In genomic region chr19:49772850-49773432, GRCh38 we compare ENCODE assay signal across 27 cellular contexts. TPM values are rescaled to one million over a fixed set of nuclear protein-coding genes. Genes with fewer than 3 reads are reported as not detected.
DNase-seq lines count a peak whose midpoint lies in the region; ATAC-seq and TF ChIP-seq lines count a peak whose summit lies in the region.
"Had no signal": no experiment of that assay in that cellular context is flagged by ENCODE, and none has a peak within 500 bp of the region (broad histone marks: within the 10 kb centered on the region; RNA-seq: fewer than 3 reads in every experiment).

No MANE protein-coding gene starts in this region.

- H3K27me3 ChIP-seq in breast epithelium, result no peaks in the 10 kb centered on the region
- H3K27me3 ChIP-seq: adrenal gland, body of pancreas, tibial artery had no signal

- H3K4me3 ChIP-seq in breast epithelium, result no peak overlapping the region
- H3K4me3 ChIP-seq: adrenal gland, body of pancreas, tibial artery had no signal

- ATAC-seq in natural killer cell (no peak), GM19395 (IDR thresholded peaks at IDR 0.05; ENCODE audit: unreplicated experiment) (no peak), HG02938 (IDR thresholded peaks at IDR 0.05; ENCODE audit: unreplicated experiment) (no peak)
- ATAC-seq: activated T-cell treated with anti-CD3 and anti-CD28 coated beads, Interleukin-2, amount 50 U/mL, for 4 hours; body of pancreas; CD8-positive, alpha-beta T cell; Right ventricle myocardium inferior; SK-N-SH treated with all-trans-retinoic acid at 6 μM for 48 hours; stimulated activated naive CD8-positive, alpha-beta T cell treated with anti-CD3 and anti-CD28 coated beads, Interleukin-15, amount 100 ng/mL, for 72 hours had no signal

- H3K4me1 ChIP-seq in breast epithelium, result peaks cover 4 to 9% of the 10 kb centered on the region in 2 donors

- intact Hi-C loops in MCF 10A (cut with micrococcal nuclease) (no loop called here), breast epithelium (cut with DNase I; ENCODE audit: low total_unique reads) (no loop called here), natural killer cell (cut with micrococcal nuclease) (no loop called here)
- intact Hi-C loops in dendritic cell treated with granulocyte-macrophage colony-stimulating factor and Interleukin-4, amounts not matched to agents 40 ng/mL and 50 ng/mL, for 4 days (cut with micrococcal nuclease), result no loop called here

- H3K4me1 Mint-ChIP-seq in MCF 10A (ENCODE audit: insufficient read depth, unreplicated experiment) (peaks cover 25% of the 10 kb centered on the region), natural killer cell (peaks cover 52 to 70% of the 10 kb centered on the region in 2 donors), type B pancreatic cell (ENCODE audit: unreplicated experiment) (peaks cover 24% of the 10 kb centered on the region)
- H3K4me1 Mint-ChIP-seq in dendritic cell treated with granulocyte-macrophage colony-stimulating factor and Interleukin-4, amounts not matched to agents 40 ng/mL and 50 ng/mL, for 4 days (ENCODE audit: low read depth), result peaks cover 53% of the 10 kb centered on the region

- peaks cover 22% of the 10 kb centered on the region for H3K36me3 Mint-ChIP-seq in MCF 10A (ENCODE audit: insufficient read depth, unreplicated experiment)
- H3K36me3 Mint-ChIP-seq in dendritic cell treated with granulocyte-macrophage colony-stimulating factor and Interleukin-4, amounts not matched to agents 40 ng/mL and 50 ng/mL, for 4 days (ENCODE audit: low read depth), result peaks cover 67% of the 10 kb centered on the region
- H3K36me3 Mint-ChIP-seq in natural killer cell, result no peaks in the 10 kb centered on the region
- H3K36me3 Mint-ChIP-seq in type B pancreatic cell, result peaks cover 12% of the 10 kb centered on the region

- H3K27ac ChIP-seq in breast epithelium, result no peak overlapping the region
- H3K27ac ChIP-seq: adrenal gland, body of pancreas, tibial artery had no signal

- no TSS peak for BruUV-seq in MCF 10A (replicated peaks; lab: Mats Ljungman, UMichigan)

- H3K27me3 Mint-ChIP-seq in MCF 10A (ENCODE audit: insufficient read depth, unreplicated experiment), result no peaks in the 10 kb centered on the region
- H3K27me3 Mint-ChIP-seq in dendritic cell treated with granulocyte-macrophage colony-stimulating factor and Interleukin-4, amounts not matched to agents 40 ng/mL and 50 ng/mL, for 4 days, result no peaks in the 10 kb centered on the region
- no peaks in the 10 kb centered on the region for H3K27me3 Mint-ChIP-seq in natural killer cell (ENCODE audit: low read depth in 2 of 2)
- no peaks in the 10 kb centered on the region for H3K27me3 Mint-ChIP-seq in type B pancreatic cell
- H3K27me3 Mint-ChIP-seq: activated CD4-positive, alpha-beta T cell treated with anti-CD3 and anti-CD28 coated beads, Interleukin-2, amount 10 ng/mL, durations not matched to agents 7 days and 5 days; stimulated activated naive CD8-positive, alpha-beta T cell treated with anti-CD3 and anti-CD28 coated beads, Interleukin-15, amount 100 ng/mL, for 72 hours had no signal

- POLR2A ChIA-PET in MCF 10A (lab: Yijun Ruan, JAX), result interaction anchor here (0.5 to 1.1 kb wide), 3 partner anchors 15 to 1336 kb away, joined by 3 to 6 read pairs (median 3); partner anchors contain the start of gene CTU1

- CTCF ChIA-PET in MCF 10A (lab: Yijun Ruan, JAX), result no interaction called here

- no peak for TF ChIP-seq POLR2A in breast epithelium (IDR thresholded peaks at IDR 0.05)

- H3K27ac Mint-ChIP-seq in MCF 10A (ENCODE audit: low read depth, unreplicated experiment) (peak overlapping the region; percentile 70), natural killer cell (peak overlapping the region; percentile 87), type B pancreatic cell (peak overlapping the region; percentile 76)
- H3K27ac Mint-ChIP-seq in dendritic cell treated with granulocyte-macrophage colony-stimulating factor and Interleukin-4, amounts not matched to agents 40 ng/mL and 50 ng/mL, for 4 days, result peak overlapping the region; percentile 56
- H3K27ac Mint-ChIP-seq: activated CD4-positive, alpha-beta T cell treated with anti-CD3 and anti-CD28 coated beads, Interleukin-2, amount 10 ng/mL, durations not matched to agents 7 days and 5 days; CD8-positive, alpha-beta T cell; T-helper 2 cell treated with Interferon-gamma antibody and Interleukin-4, amounts not matched to agents 5 μg/mL and 100 μg/mL, for 36 hours had no signal

- H3K9me3 Mint-ChIP-seq in MCF 10A (ENCODE audit: unreplicated experiment) (no peaks in the 10 kb centered on the region), natural killer cell (no peaks in the 10 kb centered on the region), type B pancreatic cell (no peaks in the 10 kb centered on the region)
- H3K9me3 Mint-ChIP-seq in dendritic cell treated with granulocyte-macrophage colony-stimulating factor and Interleukin-4, amounts not matched to agents 40 ng/mL and 50 ng/mL, for 4 days, result no peaks in the 10 kb centered on the region
- H3K9me3 Mint-ChIP-seq: activated CD4-positive, alpha-beta T cell treated with anti-CD3 and anti-CD28 coated beads, Interleukin-2, amount 10 ng/mL, durations not matched to agents 7 days and 5 days; activated T-cell treated with anti-CD3 and anti-CD28 coated beads, Interleukin-2, amount 50 U/mL, for 4 hours; CD8-positive, alpha-beta T cell; stimulated activated naive CD8-positive, alpha-beta T cell treated with anti-CD3 and anti-CD28 coated beads, Interleukin-15, amount 100 ng/mL, for 72 hours; T-helper 2 cell treated with Interferon-gamma antibody and Interleukin-4, amounts not matched to agents 5 μg/mL and 100 μg/mL, for 36 hours had no signal

- H3K9me3 ChIP-seq in breast epithelium, result no peaks in the 10 kb centered on the region
- H3K9me3 ChIP-seq: adrenal gland, body of pancreas, tibial artery had no signal

- H3K4me3 Mint-ChIP-seq in MCF 10A (ENCODE audit: unreplicated experiment) (no peak overlapping the region), natural killer cell (no peak overlapping the region), type B pancreatic cell (no peak overlapping the region)
- H3K4me3 Mint-ChIP-seq in dendritic cell treated with granulocyte-macrophage colony-stimulating factor and Interleukin-4, amounts not matched to agents 40 ng/mL and 50 ng/mL, for 4 days, result no peak overlapping the region
- H3K4me3 Mint-ChIP-seq: activated CD4-positive, alpha-beta T cell treated with anti-CD3 and anti-CD28 coated beads, Interleukin-2, amount 10 ng/mL, durations not matched to agents 7 days and 5 days; activated T-cell treated with anti-CD3 and anti-CD28 coated beads, Interleukin-2, amount 50 U/mL, for 4 hours; CD8-positive, alpha-beta T cell; stimulated activated naive CD8-positive, alpha-beta T cell treated with anti-CD3 and anti-CD28 coated beads, Interleukin-15, amount 100 ng/mL, for 72 hours; T-helper 2 cell treated with Interferon-gamma antibody and Interleukin-4, amounts not matched to agents 5 μg/mL and 100 μg/mL, for 36 hours had no signal

- DNase-seq in MCF 10A (ENCODE audit: unreplicated experiment) (no peak), breast epithelium (ENCODE audit: low spot score in 2 of 2) (no peak), natural killer cell (no peak), type B pancreatic cell (ENCODE audit: extremely low spot score, unreplicated experiment) (no peak), NCI-H2081 (lab: John Stamatoyannopoulos, UW) (no peak)
- DNase-seq: activated CD4-positive, alpha-beta T cell treated with anti-CD3 and anti-CD28 coated beads, Interleukin-2, amount 10 ng/mL, durations not matched to agents 7 days and 5 days; activated T-cell treated with anti-CD3 and anti-CD28 coated beads, Interleukin-2, amount 50 U/mL, for 4 hours; adrenal gland; AML-193; body of pancreas; CD8-positive, alpha-beta T cell; head of caudate nucleus; Kasumi-1; NCI-H1694 treated with DMSO at 0.1 percent for 48 hours; NCI-H2171 treated with DMSO at 0.1 percent for 48 hours; NCI-H524 treated with DMSO at 0.1 percent for 48 hours; occipital lobe; stimulated activated naive CD8-positive, alpha-beta T cell treated with anti-CD3 and anti-CD28 coated beads, Interleukin-15, amount 100 ng/mL, for 72 hours; tibial artery had no signal

- H3K36me3 ChIP-seq in breast epithelium, result no peaks in the 10 kb centered on the region
- H3K36me3 ChIP-seq: adrenal gland had no signal

- TF ChIP-seq CTCF in MCF 10A (IDR thresholded peaks at IDR 0.05; ENCODE audit: unreplicated experiment) (no peak), breast epithelium (IDR thresholded peaks at IDR 0.05) (no peak), natural killer cell (IDR thresholded peaks at IDR 0.05) (no peak), type B pancreatic cell (conservative IDR thresholded peaks at IDR 0.05) (no peak)

RNA-seq across cellular contexts. Expression of gene AP2A1, which starts 6.1 kb away (rescaled TPM):
- total RNA-seq in MCF 10A (2022), result 70.5 and 80.0 TPM in 2 replicates
- total RNA-seq in breast epithelium, result 10 to 100 TPM; 42.1 to 71.0 (median 59.3) TPM
- 100 to 1,000 TPM; 137 to 163 (median 161) TPM for total RNA-seq in natural killer cell
- total RNA-seq in type B pancreatic cell (ENCODE audit: low replicate concordance), result 75.2 and 82.9 TPM in 2 replicates

RNA-seq across cellular contexts. Expression of gene TSKS, which starts 9.8 kb away (rescaled TPM):
- total RNA-seq in MCF 10A (2022) (not detected in 2 replicates), breast epithelium (under 1 TPM in 2 of 3 donors, not detected in 1; 0.33 to 0.96 TPM), natural killer cell (1 to 10 TPM in 2 of 3 donors, under 1 TPM in 1; 0.35 to 2.4 (median 1.7) TPM), type B pancreatic cell (ENCODE audit: low replicate concordance) (not detected in 2 replicates)
- total RNA-seq: A172, epithelial cell of proximal tubule had no signal

RNA-seq across cellular contexts. Expression of gene FUZ, which starts 40.2 kb away (rescaled TPM):
- total RNA-seq in MCF 10A (2022) (10.9 and 19.0 TPM in 2 replicates), breast epithelium (10 to 100 TPM; 13.0 to 27.4 (median 18.7) TPM), natural killer cell (10 to 100 TPM; 17.7 to 33.1 (median 20.6) TPM), type B pancreatic cell (ENCODE audit: low replicate concordance) (26.8 and 29.3 TPM in 2 replicates)

RNA-seq across cellular contexts. Expression of gene MED25, which starts 45.1 kb away (rescaled TPM):
- total RNA-seq in MCF 10A (2022) (39.9 and 43.2 TPM in 2 replicates), breast epithelium (10 to 100 TPM; 16.3 to 27.5 (median 20.6) TPM), natural killer cell (100 to 1,000 TPM in 1 of 3 donors, 10 to 100 TPM in 2; 64.2 to 132 (median 69.5) TPM), type B pancreatic cell (ENCODE audit: low replicate concordance) (88.5 and 88.9 TPM in 2 replicates)
